9 cellular contexts compared by ENCODE assay signal in genomic region chr5:108507631-108508030, GRCh38.
"Had no signal": no experiment of that assay in that cellular context is flagged by ENCODE, and none has a peak within 500 bp of the region (broad histone marks: within the 10 kb centered on the region; RNA-seq: fewer than 3 reads in every experiment).

No MANE protein-coding gene starts in this region.

- ATAC-seq: HepG2, K562 had no signal

- H3K9ac ChIP-seq: KMS-11 had no signal

- H3K27me3 Mint-ChIP-seq: IgD-negative memory B cell had no signal

- H3K4me3 ChIP-seq: K562 had no signal

- H3K27ac Mint-ChIP-seq: IgD-negative memory B cell had no signal

- H3K4me3 Mint-ChIP-seq: IgD-negative memory B cell had no signal

- DNase-seq: IMR-90, KBM-7, KG1 had no signal

- FAIRE-seq: HepG2, HTR-8/SVneo, K562 had no signal

- H3K36me3 Mint-ChIP-seq: IgD-negative memory B cell had no signal

- H3K4me2 ChIP-seq: KMS-11 had no signal

- H3K27ac ChIP-seq: HL-60, KMS-11 had no signal
